Comparison of ENCODE assay signal across 27 cellular contexts in the genomic region with DNA sequence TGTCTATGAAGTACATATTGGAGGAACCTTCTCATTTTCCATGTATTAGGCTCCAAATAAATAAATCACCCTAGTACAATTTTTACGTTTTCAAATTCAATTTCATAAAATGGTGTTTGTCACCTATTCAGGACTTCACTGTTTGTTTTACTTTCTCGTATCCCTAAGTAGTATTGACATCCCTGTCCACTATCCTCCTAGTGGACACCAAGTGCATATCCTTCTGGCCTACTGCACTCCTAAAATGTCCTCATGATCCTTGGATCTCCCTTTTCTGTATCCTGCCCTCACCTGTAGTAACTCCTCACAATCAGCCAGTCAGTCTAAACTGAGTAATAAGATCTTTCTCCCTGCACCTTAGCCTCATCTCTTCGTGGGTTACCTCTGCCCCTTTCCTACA.
A peak's percentile ranks its signal among the peaks of the same experiment; 100 is the strongest.
DNase-seq lines count a peak whose midpoint lies in the region; ATAC-seq and TF ChIP-seq lines count a peak whose summit lies in the region.
"Had no signal": no experiment of that assay in that cellular context is flagged by ENCODE, and none has a peak within 500 bp of the region (broad histone marks: within the 10 kb centered on the region; RNA-seq: fewer than 3 reads in every experiment).

No MANE protein-coding gene starts in this region.

- no peak overlapping the region for H3K27ac ChIP-seq in C4-2B
- H3K27ac ChIP-seq: cardiac muscle cell, right lobe of liver, spleen, thoracic aorta had no signal

- no peak overlapping the region for H3K4me3 ChIP-seq in astrocyte of the cerebellum (ENCODE audit: low read depth, low read length)
- H3K4me3 ChIP-seq: cardiac muscle cell, right lobe of liver, spleen, thoracic aorta had no signal

- in situ Hi-C loops in astrocyte of the cerebellum (cut with HindIII; ENCODE audit: low sequenced_read_pairs), result no loop called here

- H3K27me3 Mint-ChIP-seq in neural crest cell (ENCODE audit: low read depth), result no peaks in the 10 kb centered on the region
- H3K27me3 Mint-ChIP-seq: activated B cell treated with CpG ODN at 0.5 μM for 24 hours; activated CD4-positive, alpha-beta T cell treated with anti-CD3 and anti-CD28 coated beads, Interleukin-2, amount 10 ng/mL, durations not matched to agents 7 days and 5 days; activated naive CD8-positive, alpha-beta T cell treated with anti-CD3 and anti-CD28 coated beads for 36 hours; activated T-cell treated with anti-CD3 and anti-CD28 coated beads, Interleukin-2, amount 50 U/mL, for 24 hours; stimulated activated naive CD8-positive, alpha-beta T cell treated with anti-CD3 and anti-CD28 coated beads, Interleukin-15, Interleukin-2, amounts not matched to agents 100 ng/mL and 50 ng/mL, for 24 hours had no signal

- no peaks in the 10 kb centered on the region for H3K36me3 Mint-ChIP-seq in neural crest cell (ENCODE audit: low read depth)
- H3K36me3 Mint-ChIP-seq: activated naive CD8-positive, alpha-beta T cell treated with anti-CD3 and anti-CD28 coated beads for 36 hours had no signal

- no peaks in the 10 kb centered on the region for H3K4me1 Mint-ChIP-seq in neural crest cell
- H3K4me1 Mint-ChIP-seq: activated B cell treated with CpG ODN at 0.5 μM for 24 hours; activated CD4-positive, alpha-beta T cell treated with anti-CD3 and anti-CD28 coated beads, Interleukin-2, amount 10 ng/mL, durations not matched to agents 7 days and 5 days; activated naive CD8-positive, alpha-beta T cell treated with anti-CD3 and anti-CD28 coated beads for 36 hours had no signal

- TF ChIP-seq CTCF in C4-2B (conservative IDR thresholded peaks at IDR 0.05), result peak; percentile 49
- peak; percentile 24; the same call in 1 of the 2 replicates for TF ChIP-seq CTCF in LNCAP (IDR thresholded peaks at IDR 0.05)
- peak; percentile 8 for TF ChIP-seq CTCF in astrocyte of the cerebellum (IDR thresholded peaks at IDR 0.05; ENCODE audit: low read depth, low read length, missing control alignments)
- TF ChIP-seq CTCF in neural crest cell (conservative IDR thresholded peaks at IDR 0.05), result peak; percentile 40

- H3K4me3 Mint-ChIP-seq in neural crest cell, result no peak overlapping the region
- H3K4me3 Mint-ChIP-seq: activated B cell treated with CpG ODN at 0.5 μM for 24 hours; activated CD4-positive, alpha-beta T cell treated with anti-CD3 and anti-CD28 coated beads, Interleukin-2, amount 10 ng/mL, durations not matched to agents 7 days and 5 days; activated naive CD8-positive, alpha-beta T cell treated with anti-CD3 and anti-CD28 coated beads for 36 hours; activated T-cell treated with anti-CD3 and anti-CD28 coated beads, Interleukin-2, amount 50 U/mL, for 24 hours; stimulated activated naive CD8-positive, alpha-beta T cell treated with anti-CD3 and anti-CD28 coated beads, Interleukin-15, Interleukin-2, amounts not matched to agents 100 ng/mL and 50 ng/mL, for 24 hours had no signal

- DNase-seq in astrocyte of the cerebellum (ENCODE audit: low read depth) (no peak), neural crest cell (ENCODE audit: low read depth, low spot score) (no peak), NCI-H1417 (lab: John Stamatoyannopoulos, UW) (no peak), D341Med (ENCODE audit: low spot score) (no peak)
- DNase-seq: activated B cell treated with CpG ODN at 0.5 μM for 24 hours; activated CD4-positive, alpha-beta T cell treated with anti-CD3 and anti-CD28 coated beads, Interleukin-2, amount 10 ng/mL, durations not matched to agents 7 days and 5 days; activated gamma-delta T cell; activated naive CD8-positive, alpha-beta T cell treated with anti-CD3 and anti-CD28 coated beads for 36 hours; activated T-cell treated with anti-CD3 and anti-CD28 coated beads, Interleukin-2, amount 50 U/mL, for 24 hours; anterior cingulate cortex; BE2C; hypothalamus; IMR-90; mammary epithelial cell; posterior cingulate gyrus; right lobe of liver; SIG-M5; spleen; stimulated activated CD8-positive, alpha-beta memory T cell treated with anti-CD3 and anti-CD28 coated beads, Interleukin-4, amount 100 ng/mL, for 48 hours; SW 1271; T-helper 9 cell had no signal

- H3K9me3 Mint-ChIP-seq in neural crest cell, result peaks cover 5% of the 10 kb centered on the region

- H3K27ac Mint-ChIP-seq in neural crest cell (ENCODE audit: unreplicated experiment), result no peak overlapping the region
- H3K27ac Mint-ChIP-seq: activated B cell treated with CpG ODN at 0.5 μM for 24 hours; activated CD4-positive, alpha-beta T cell treated with anti-CD3 and anti-CD28 coated beads, Interleukin-2, amount 10 ng/mL, durations not matched to agents 7 days and 5 days; activated naive CD8-positive, alpha-beta T cell treated with anti-CD3 and anti-CD28 coated beads for 36 hours; activated T-cell treated with anti-CD3 and anti-CD28 coated beads, Interleukin-2, amount 50 U/mL, for 24 hours; stimulated activated naive CD8-positive, alpha-beta T cell treated with anti-CD3 and anti-CD28 coated beads, Interleukin-15, Interleukin-2, amounts not matched to agents 100 ng/mL and 50 ng/mL, for 24 hours had no signal

- ATAC-seq in GM18858 (IDR thresholded peaks at IDR 0.05; ENCODE audit: unreplicated experiment), result no peak
- ATAC-seq: right lobe of liver had no signal
